9 cellular contexts compared by ENCODE assay signal in the genomic region with DNA sequence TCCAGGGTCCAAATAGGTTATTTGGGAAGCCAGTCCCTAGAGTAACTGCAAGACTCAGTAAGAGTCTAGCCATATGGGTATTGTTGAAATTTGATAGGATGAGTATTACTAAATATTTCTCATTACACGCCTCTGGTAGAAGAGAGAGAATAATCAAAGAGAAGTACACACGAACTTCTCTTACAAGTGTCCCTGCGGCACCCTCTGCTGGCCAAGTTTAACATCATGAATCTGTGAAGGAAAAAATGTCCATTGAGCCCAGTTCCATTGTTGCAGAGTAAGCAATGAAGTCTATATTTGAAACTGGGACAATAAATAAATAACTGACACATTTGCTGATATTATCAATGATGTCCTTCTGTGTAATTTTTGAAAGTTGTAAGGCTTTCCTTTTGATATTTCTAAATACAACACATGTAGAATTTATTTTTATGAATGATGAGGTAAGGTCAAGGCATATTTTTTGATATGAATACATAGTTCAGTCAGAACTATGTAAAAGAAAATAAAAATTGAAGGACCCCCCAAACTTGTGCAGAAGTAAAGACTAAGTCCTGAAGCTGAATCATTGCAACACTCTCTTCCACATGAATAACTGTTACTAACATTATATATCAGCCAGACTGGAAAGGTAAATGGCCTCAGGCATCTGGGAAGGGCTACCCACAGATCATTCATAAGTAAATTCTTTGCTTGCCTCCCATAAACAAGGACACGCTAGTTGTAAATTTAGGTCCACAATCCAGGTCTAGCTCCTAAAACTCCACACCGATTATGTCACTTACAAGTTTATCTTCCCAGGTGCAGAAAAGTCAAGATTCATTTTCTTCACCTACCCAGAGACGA. TPM values are rescaled to one million over a fixed set of nuclear protein-coding genes. Genes with fewer than 3 reads are reported as not detected.
DNase-seq lines count a peak whose midpoint lies in the region; ATAC-seq and TF ChIP-seq lines count a peak whose summit lies in the region.
"Had no signal": no experiment of that assay in that cellular context is flagged by ENCODE, and none has a peak within 500 bp of the region (broad histone marks: within the 10 kb centered on the region; RNA-seq: fewer than 3 reads in every experiment).

No MANE protein-coding gene starts in this region.

- peak in 4 of 6 experiments; percentile 58 to 63 (median 62) for TF ChIP-seq CTCF in thyroid gland (IDR thresholded peaks at IDR 0.05)

- H3K36me3 ChIP-seq in thyroid gland, result no peaks in the 10 kb centered on the region

- ATAC-seq in left colon, result peak; percentile 58
- no peak for ATAC-seq in HG03442 (IDR thresholded peaks at IDR 0.05; ENCODE audit: unreplicated experiment)

- no peak overlapping the region for H3K4me3 ChIP-seq in thyroid gland (replicated peaks in 1 of 3)

- no peaks in the 10 kb centered on the region for H3K27me3 ChIP-seq in thyroid gland

- in situ Hi-C loops in T47D (cut with HindIII; ENCODE audit: low pct_unique_long_range_greater_than_20kb, low sequenced_read_pairs), result no loop called here

- intact Hi-C loops in left colon (cut with DNase I, micrococcal nuclease) (loop anchor here in 1 of 2 donors (5.0 kb wide), 1 partner anchor 377 kb away; no protein-coding TSS in a partner anchor), thyroid gland (cut with DNase I) (loop anchor here (5.0 kb wide), 1 partner anchor 367 kb away; a partner anchor contains a TSS)

- POLR2A ChIA-PET in HEK293T (lab: Yijun Ruan, JAX), result no interaction called here

- no peak overlapping the region for H3K27ac ChIP-seq in thyroid gland

- 45 to 47% methylated on average over 6 of the region's 6 CpGs for WGBS in thyroid gland, 2 donors

- TF ChIP-seq POLR2A in thyroid gland (IDR thresholded peaks at IDR 0.05), result no peak

- H3K9me3 ChIP-seq in thyroid gland, result no peaks in the 10 kb centered on the region

- CTCF ChIA-PET in HEK293T (lab: Yijun Ruan, JAX), result interaction anchor here (1.7 kb wide), 1 partner anchor 368 kb away, joined by 9 read pairs; a partner anchor contains a TSS

- DNase-seq in Daoy (ENCODE audit: low read depth) (peak; percentile 18), HEK293T (ENCODE audit: extremely low spot score) (peak; percentile 25), NCI-H774 (lab: John Stamatoyannopoulos, UW) (peak; percentile 59), T47D (ENCODE audit: low read depth in 1 of 2, low spot score in 1 of 2) (peak; percentile 18 to 65), left colon (peak in 1 of 2 donors; percentile 67), thyroid gland (peak; percentile 74 to 79), mesenteric fat pad (ENCODE audit: low spot score) (no peak)

- H3K4me1 ChIP-seq in thyroid gland, result no peaks in the 10 kb centered on the region

TF ChIP-seq in HEK293T, 16 proteins besides CTCF, POLR2A, EP300 and RAD21:
- no peak for TF ChIP-seq FOXM1 (IDR thresholded peaks at IDR 0.05; ENCODE audit: borderline replicate concordance)
- no peak for TF ChIP-seq NFRKB (IDR thresholded peaks at IDR 0.05)
- TF ChIP-seq SP1 (IDR thresholded peaks at IDR 0.05), result no peak
- TF ChIP-seq TARDBP (IDR thresholded peaks at IDR 0.05), result no peak

RNA-seq across cellular contexts. Expression of a gene that starts 10.0 kb away (rescaled TPM):
- total RNA-seq in Daoy (2014; rRNA removed; shearing (Covaris generic)), result not detected in 2 replicates
- total RNA-seq in left colon (not detected), thyroid gland (not detected), mesenteric fat pad (not detected)
- total RNA-seq: T-helper 2 cell treated with Interferon-gamma antibody and Interleukin-4, amounts not matched to agents 100 ng/mL and 5 ng/mL, for 36 hours had no signal

RNA-seq across cellular contexts. Expression of a gene that starts 41.7 kb away (rescaled TPM):
- not detected in 2 replicates for total RNA-seq in Daoy (2014; rRNA removed; shearing (Covaris generic))
- total RNA-seq in left colon (not detected), thyroid gland (not detected), mesenteric fat pad (not detected)
- total RNA-seq: T-helper 2 cell treated with Interferon-gamma antibody and Interleukin-4, amounts not matched to agents 100 ng/mL and 5 ng/mL, for 36 hours had no signal

RNA-seq across cellular contexts. Expression of a gene that starts 49.1 kb away (rescaled TPM):
- total RNA-seq in Daoy (2014; rRNA removed; shearing (Covaris generic)), result not detected in 2 replicates
- not detected for total RNA-seq in left colon
- not detected for total RNA-seq in thyroid gland
- total RNA-seq in mesenteric fat pad, result not detected
- total RNA-seq: T-helper 2 cell treated with Interferon-gamma antibody and Interleukin-4, amounts not matched to agents 100 ng/mL and 5 ng/mL, for 36 hours had no signal

RNA-seq across cellular contexts. Expression of a gene that starts 54.8 kb away (rescaled TPM):
- not detected in 2 replicates for total RNA-seq in Daoy (2014; rRNA removed; shearing (Covaris generic))
- not detected for total RNA-seq in left colon
- not detected for total RNA-seq in thyroid gland
- total RNA-seq in mesenteric fat pad, result not detected
- total RNA-seq: T-helper 2 cell treated with Interferon-gamma antibody and Interleukin-4, amounts not matched to agents 100 ng/mL and 5 ng/mL, for 36 hours had no signal

RNA-seq across cellular contexts. Expression of a gene that starts 57.2 kb away (rescaled TPM):
- total RNA-seq in Daoy (2014; rRNA removed; shearing (Covaris generic)), result not detected in 2 replicates
- total RNA-seq in left colon (not detected), thyroid gland (not detected), mesenteric fat pad (not detected)
- total RNA-seq: T-helper 2 cell treated with Interferon-gamma antibody and Interleukin-4, amounts not matched to agents 100 ng/mL and 5 ng/mL, for 36 hours had no signal
